In genomic region chr5:175653763-175654162, GRCh38 we compare ENCODE assay signal across 19 cellular contexts. TPM values are rescaled to one million over a fixed set of nuclear protein-coding genes. Genes with fewer than 3 reads are reported as not detected.
DNase-seq lines count a peak whose midpoint lies in the region; ATAC-seq and TF ChIP-seq lines count a peak whose summit lies in the region.
"Had no signal": no experiment of that assay in that cellular context is flagged by ENCODE, and none has a peak within 500 bp of the region (broad histone marks: within the 10 kb centered on the region; RNA-seq: fewer than 3 reads in every experiment).

No MANE protein-coding gene starts in this region.

- no peak overlapping the region for H2AFZ ChIP-seq in MM.1S (ENCODE audit: low read length)
- H2AFZ ChIP-seq: GM23338 had no signal

- DNase-seq in activated CD4-positive, alpha-beta T cell treated with anti-CD3 and anti-CD28 coated beads, Interleukin-2, amount 10 ng/mL, durations not matched to agents 24 days and 14 days, result peak; percentile 71
- no peak for DNase-seq in activated CD4-positive, alpha-beta T cell treated with anti-CD3 and anti-CD28 coated beads, Interleukin-2, amount 50 U/mL, for 1 hour
- no peak for DNase-seq in MM.1S
- DNase-seq in activated naive CD8-positive, alpha-beta T cell treated with anti-CD3 and anti-CD28 coated beads, Interleukin-2, amount 50 U/mL, for 24 hours, result no peak
- peak; percentile 36 for DNase-seq in posterior vena cava (ENCODE audit: low spot score)
- no peak for DNase-seq in psoas muscle
- DNase-seq: C1 segment of cervical spinal cord, erythroblast, left cardiac atrium, NCI-H1436 had no signal

- H3K4me3 ChIP-seq in MM.1S (ENCODE audit: low read length) (no peak overlapping the region), psoas muscle (no peak overlapping the region)
- H3K4me3 ChIP-seq: A549, GM23338, SJSA1 had no signal

- WGBS in psoas muscle, 3 donors, result 79 to 84% (median 83%) methylated on average over 4 of the region's 4 CpGs

- no peaks in the 10 kb centered on the region for H4K20me1 ChIP-seq in MM.1S (ENCODE audit: insufficient read depth, low read length)

- H3K4me3 Mint-ChIP-seq in activated CD4-positive, alpha-beta T cell treated with anti-CD3 and anti-CD28 coated beads, Interleukin-2, amount 10 ng/mL, durations not matched to agents 24 days and 14 days, result peak overlapping the region; percentile 73
- peak overlapping the region; percentile 80 for H3K4me3 Mint-ChIP-seq in activated naive CD8-positive, alpha-beta T cell treated with anti-CD3 and anti-CD28 coated beads, Interleukin-2, amount 50 U/mL, for 24 hours
- H3K4me3 Mint-ChIP-seq: GM23338; mesothelial cell of epicardium; stimulated activated memory B cell treated with anti-CD40 and anti-IgM and Interleukin-4, amounts not matched to agents 10 μg/mL and 1 μg/mL and 100 μg/mL, for 72 hours; type B pancreatic cell had no signal

- H3K36me3 Mint-ChIP-seq in activated CD4-positive, alpha-beta T cell treated with anti-CD3 and anti-CD28 coated beads, Interleukin-2, amount 10 ng/mL, durations not matched to agents 24 days and 14 days (ENCODE audit: low read depth), result peaks cover 31% of the 10 kb centered on the region
- peaks cover 25% of the 10 kb centered on the region for H3K36me3 Mint-ChIP-seq in activated naive CD8-positive, alpha-beta T cell treated with anti-CD3 and anti-CD28 coated beads, Interleukin-2, amount 50 U/mL, for 24 hours (ENCODE audit: low read depth)
- H3K36me3 Mint-ChIP-seq: mesothelial cell of epicardium; stimulated activated memory B cell treated with anti-CD40 and anti-IgM and Interleukin-4, amounts not matched to agents 10 μg/mL and 1 μg/mL and 100 μg/mL, for 72 hours; type B pancreatic cell had no signal

- peaks cover 75% of the 10 kb centered on the region for H3F3A ChIP-seq in MM.1S (ENCODE audit: insufficient read depth, low read length)

- H3K9me3 ChIP-seq in MM.1S (replicated peaks; ENCODE audit: insufficient read depth, low read length) (no peaks in the 10 kb centered on the region), psoas muscle (peaks cover 11% of the 10 kb centered on the region)

- no peaks in the 10 kb centered on the region for H3K27me3 ChIP-seq in MM.1S (replicated peaks; ENCODE audit: insufficient read depth, low read length)
- H3K27me3 ChIP-seq in psoas muscle (ENCODE audit: insufficient read depth in 3 of 3, low read length in 2 of 3), result peaks cover 0 to 29% (median 11%) of the 10 kb centered on the region in 3 donors

- no peaks in the 10 kb centered on the region for H3K36me3 ChIP-seq in MM.1S (replicated peaks; ENCODE audit: insufficient read depth, low read length)
- H3K36me3 ChIP-seq in psoas muscle (ENCODE audit: insufficient read depth in 1 of 2, low read depth in 1 of 2), result no peaks in the 10 kb centered on the region
- H3K36me3 ChIP-seq: SJSA1 had no signal

- H3K9ac ChIP-seq in MM.1S (ENCODE audit: low read length), result peak overlapping the region; percentile 44

- H3K9me3 Mint-ChIP-seq in activated CD4-positive, alpha-beta T cell treated with anti-CD3 and anti-CD28 coated beads, Interleukin-2, amount 10 ng/mL, durations not matched to agents 24 days and 14 days, result peaks cover 12% of the 10 kb centered on the region
- peaks cover 20% of the 10 kb centered on the region for H3K9me3 Mint-ChIP-seq in activated naive CD8-positive, alpha-beta T cell treated with anti-CD3 and anti-CD28 coated beads, Interleukin-2, amount 50 U/mL, for 24 hours

- ATAC-seq in activated naive CD8-positive, alpha-beta T cell treated with anti-CD3 and anti-CD28 coated beads, Interleukin-2, amount 50 U/mL, for 24 hours, result no peak
- ATAC-seq in GM19397 (IDR thresholded peaks at IDR 0.05; ENCODE audit: unreplicated experiment) (no peak), psoas muscle (no peak), HG03521 (IDR thresholded peaks at IDR 0.05; ENCODE audit: unreplicated experiment) (no peak)
- ATAC-seq: A549, GM23338, left cardiac atrium had no signal

- no peak for TF ChIP-seq CTCF in MM.1S (IDR thresholded peaks at IDR 0.05; ENCODE audit: low read length)
- TF ChIP-seq CTCF in psoas muscle (IDR thresholded peaks at IDR 0.05), result no peak

- intact Hi-C loops in activated CD4-positive, alpha-beta T cell treated with anti-CD3 and anti-CD28 coated beads, Interleukin-2, amount 10 ng/mL, durations not matched to agents 24 days and 14 days (cut with micrococcal nuclease), result loop anchor here (1.0 to 10.0 kb wide), 10 partner anchors 37 to 1769 kb away; partner anchors contain the start of gene CPEB4
- intact Hi-C loops in posterior vena cava (cut with DNase I), result no loop called here
- intact Hi-C loops in psoas muscle (cut with DNase I), result no loop called here

- peaks cover 2% of the 10 kb centered on the region for H3K27me3 Mint-ChIP-seq in activated CD4-positive, alpha-beta T cell treated with anti-CD3 and anti-CD28 coated beads, Interleukin-2, amount 10 ng/mL, durations not matched to agents 24 days and 14 days
- peaks cover 4% of the 10 kb centered on the region for H3K27me3 Mint-ChIP-seq in activated naive CD8-positive, alpha-beta T cell treated with anti-CD3 and anti-CD28 coated beads, Interleukin-2, amount 50 U/mL, for 24 hours

- H3K27ac Mint-ChIP-seq in activated CD4-positive, alpha-beta T cell treated with anti-CD3 and anti-CD28 coated beads, Interleukin-2, amount 10 ng/mL, durations not matched to agents 24 days and 14 days, result peak overlapping the region; percentile 92
- H3K27ac Mint-ChIP-seq in activated naive CD8-positive, alpha-beta T cell treated with anti-CD3 and anti-CD28 coated beads, Interleukin-2, amount 50 U/mL, for 24 hours, result peak overlapping the region; percentile 100
- H3K27ac Mint-ChIP-seq: GM23338; mesothelial cell of epicardium; stimulated activated memory B cell treated with anti-CD40 and anti-IgM and Interleukin-4, amounts not matched to agents 10 μg/mL and 1 μg/mL and 100 μg/mL, for 72 hours; type B pancreatic cell had no signal

- H3K4me1 Mint-ChIP-seq in activated CD4-positive, alpha-beta T cell treated with anti-CD3 and anti-CD28 coated beads, Interleukin-2, amount 10 ng/mL, durations not matched to agents 24 days and 14 days, result peaks cover 67% of the 10 kb centered on the region
- peaks cover 78% of the 10 kb centered on the region for H3K4me1 Mint-ChIP-seq in activated naive CD8-positive, alpha-beta T cell treated with anti-CD3 and anti-CD28 coated beads, Interleukin-2, amount 50 U/mL, for 24 hours

- no peaks in the 10 kb centered on the region for H3K9me2 ChIP-seq in MM.1S (replicated peaks; ENCODE audit: insufficient read depth, low read length)

- peak overlapping the region; percentile 77 for H3K4me2 ChIP-seq in MM.1S (ENCODE audit: low read depth, low read length)
- H3K4me2 ChIP-seq: A549, GM23338 had no signal

- H3K27ac ChIP-seq in MM.1S (ENCODE audit: low read length), result peak overlapping the region; percentile 93
- no peak overlapping the region for H3K27ac ChIP-seq in psoas muscle
- H3K27ac ChIP-seq: A549, SJSA1 had no signal

- peaks cover 73% of the 10 kb centered on the region for H3K4me1 ChIP-seq in MM.1S (ENCODE audit: low read length)
- no peaks in the 10 kb centered on the region for H3K4me1 ChIP-seq in psoas muscle
- H3K4me1 ChIP-seq: SJSA1 had no signal

- H3K79me2 ChIP-seq in MM.1S (ENCODE audit: low read length), result peaks cover 14% of the 10 kb centered on the region

RNA-seq across cellular contexts. Expression of gene HRH2, which starts 4.1 kb away (rescaled TPM):
- total RNA-seq in activated CD4-positive, alpha-beta T cell treated with anti-CD3 and anti-CD28 coated beads, Interleukin-2, amount 10 ng/mL, durations not matched to agents 24 days and 14 days, result 67.3 and 70.4 TPM in 2 replicates
- total RNA-seq in posterior vena cava, result 1 to 10 TPM; 6.9 to 8.2 TPM
- total RNA-seq in psoas muscle, result 1 to 10 TPM in 2 of 4 donors, under 1 TPM in 2; 0.49 to 7.0 (median 0.99) TPM
- under 1 TPM; 0.17 to 0.51 (median 0.18) TPM for polyA plus RNA-seq in psoas muscle
- total RNA-seq: dermis microvascular lymphatic vessel endothelial cell, SJSA1 had no signal

Comparison
In these comparisons a context has a peak if more than half of its experiments do, and no peak if none do; other contexts are left out.
1. DNase-seq: peak in activated CD4-positive, alpha-beta T cell treated with anti-CD3 and anti-CD28 coated beads, Interleukin-2, amount 10 ng/mL, durations not matched to agents 24 days and 14 days (single experiment) and posterior vena cava (single experiment); none in activated CD4-positive, alpha-beta T cell treated with anti-CD3 and anti-CD28 coated beads, Interleukin-2, amount 50 U/mL, for 1 hour (single experiment), MM.1S (single experiment), activated naive CD8-positive, alpha-beta T cell treated with anti-CD3 and anti-CD28 coated beads, Interleukin-2, amount 50 U/mL, for 24 hours (single experiment) and psoas muscle (0 of 2).